Comparison of ENCODE assay signal across 12 cellular contexts in the genomic region with DNA sequence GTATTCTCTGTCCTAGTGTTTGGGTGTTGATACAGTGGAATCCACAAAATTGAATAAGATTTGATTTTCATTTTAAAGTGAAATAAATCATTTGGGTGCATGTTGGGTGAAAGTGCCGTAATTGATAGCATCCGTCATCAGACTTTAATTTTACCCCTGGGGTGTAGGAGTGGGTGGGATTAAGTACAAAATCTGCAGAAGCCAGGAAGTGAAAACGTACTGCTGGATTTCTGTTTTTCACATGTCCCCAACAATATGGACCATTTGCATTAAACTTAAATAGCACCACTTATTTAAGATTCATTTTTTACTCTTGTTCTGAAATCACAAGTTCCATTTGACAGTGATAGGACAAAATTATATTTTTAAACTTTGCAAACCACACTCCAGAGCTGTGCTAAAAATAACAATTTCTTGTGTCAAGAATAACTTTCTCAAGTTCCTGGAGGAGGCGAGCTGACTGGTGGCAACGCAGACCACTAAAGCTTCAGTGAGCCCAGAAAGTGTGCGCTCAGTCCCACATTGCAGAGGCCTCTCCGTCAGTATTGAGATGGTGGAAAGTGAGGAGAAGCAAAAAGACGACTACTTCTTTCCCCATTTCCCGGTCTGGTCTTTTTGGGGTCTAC.
DNase-seq lines count a peak whose midpoint lies in the region; ATAC-seq and TF ChIP-seq lines count a peak whose summit lies in the region.
"Had no signal": no experiment of that assay in that cellular context is flagged by ENCODE, and none has a peak within 500 bp of the region (broad histone marks: within the 10 kb centered on the region; RNA-seq: fewer than 3 reads in every experiment).

No MANE protein-coding gene starts in this region.

- H3K9me2 ChIP-seq in DOHH2 (replicated peaks; ENCODE audit: control insufficient read depth, low read length): no peaks in the 10 kb centered on the region
- H3K9me2 ChIP-seq in GM23338 (ENCODE audit: insufficient read depth): 0 out of 2 replicates have a peak, but pooled peaks cover 5% of the 10 kb centered on the region

- TF ChIP-seq CTCF in DOHH2 (IDR thresholded peaks at IDR 0.05; ENCODE audit: low read depth, low read length, poor library complexity, severe bottlenecking) (no peak), GM23338 (conservative IDR thresholded peaks at IDR 0.05; ENCODE audit: low read depth in 2 of 2) (no peak), ascending aorta (IDR thresholded peaks at IDR 0.05) (no peak), foreskin keratinocyte (conservative IDR thresholded peaks at IDR 0.05) (no peak)

- no peak overlapping the region for H3K14ac ChIP-seq in trophoblast cell (ENCODE audit: low read length)

- no peak overlapping the region for H4K12ac ChIP-seq in trophoblast cell (ENCODE audit: low read depth, low read length)

- ATAC-seq in GM23338: no peak
- no peak for ATAC-seq in esophagus mucosa
- ATAC-seq in foreskin keratinocyte: no peak

- H3K9ac ChIP-seq in trophoblast cell (ENCODE audit: low read length): no peak overlapping the region

- peaks cover 5% of the 10 kb centered on the region; the same call in 1 of the 3 replicates for H3K9me3 Mint-ChIP-seq in GM23338

- H3K4me1 ChIP-seq in DOHH2 (ENCODE audit: control insufficient read depth, low read length) (peaks cover 71% of the 10 kb centered on the region), GM23338 (ENCODE audit: insufficient read depth) (peaks cover 13% of the 10 kb centered on the region), ascending aorta (peaks cover 19 to 51% of the 10 kb centered on the region in 2 donors), trophoblast cell (ENCODE audit: control insufficient read depth in 1 of 2, insufficient read depth in 2 of 2, low read length in 2 of 2) (peaks cover 11 to 16% of the 10 kb centered on the region in 2 experiments), foreskin keratinocyte (peaks cover 8% of the 10 kb centered on the region)

- no peak overlapping the region for H2BK12ac ChIP-seq in trophoblast cell (ENCODE audit: low read length)

- H3K27me3 ChIP-seq in DOHH2 (ENCODE audit: control insufficient read depth, low read length) (no peaks in the 10 kb centered on the region), GM23338 (ENCODE audit: insufficient read depth) (no peaks in the 10 kb centered on the region), ascending aorta (no peaks in the 10 kb centered on the region), trophoblast cell (ENCODE audit: insufficient read depth, low read length) (no peaks in the 10 kb centered on the region), foreskin keratinocyte (no peaks in the 10 kb centered on the region)

- H3K79me2 ChIP-seq in DOHH2 (ENCODE audit: control insufficient read depth, low read length) (peaks cover 95% of the 10 kb centered on the region), GM23338 (replicated peaks; ENCODE audit: insufficient read depth) (peaks cover 100% of the 10 kb centered on the region), trophoblast cell (ENCODE audit: control insufficient read depth, insufficient read depth, low read length, poor library complexity) (no peaks in the 10 kb centered on the region)

- H3K4me1 Mint-ChIP-seq in GM23338: peaks cover 60% of the 10 kb centered on the region

- H2AK5ac ChIP-seq in trophoblast cell (ENCODE audit: low read length): no peak overlapping the region

- H2BK5ac ChIP-seq in trophoblast cell (ENCODE audit: low read depth, low read length, poor library complexity): no peak overlapping the region

- H2AFZ ChIP-seq in GM23338 (no peak overlapping the region), trophoblast cell (ENCODE audit: insufficient read depth, low read length, poor library complexity) (peak overlapping the region; percentile 0)

- H3K4me2 ChIP-seq in DOHH2 (ENCODE audit: low read length) (peak overlapping the region; percentile 97), GM23338 (no peak overlapping the region), trophoblast cell (ENCODE audit: low read length) (no peak overlapping the region)

- H3K4me3 ChIP-seq in DOHH2 (ENCODE audit: low read length) (peak overlapping the region; percentile 89), GM23338 (no peak overlapping the region), ascending aorta (peak overlapping the region in 1 of 2 donors; percentile 59), trophoblast cell (ENCODE audit: low read depth, low read length) (no peak overlapping the region)

- H3K27ac Mint-ChIP-seq in GM23338: no peak overlapping the region
- H3K27ac Mint-ChIP-seq: activated T-helper 2 cell treated with anti-CD3 and anti-CD28 coated beads, Interferon-gamma antibody, Interleukin-2, Interleukin-4, amounts not matched to agents 10 μg/mL and 5 μg/mL and 100 μg/mL, durations not matched to agents 14 hours and 24 hours and 36 hours had no signal

- H4K20me1 ChIP-seq in DOHH2 (ENCODE audit: control insufficient read depth, insufficient read depth, low read depth, low read length) (peaks cover 15% of the 10 kb centered on the region; the same call in 1 of the 2 replicates), GM23338 (replicated peaks; ENCODE audit: insufficient read depth) (peaks cover 57% of the 10 kb centered on the region)

- H4K8ac ChIP-seq in trophoblast cell (ENCODE audit: low read depth, low read length): no peak overlapping the region

- H2BK120ac ChIP-seq in trophoblast cell (ENCODE audit: insufficient read depth, low read length, poor library complexity): no peak overlapping the region

- no peak for DNase-seq in GM23338 (ENCODE audit: low spot score)
- DNase-seq in ascending aorta (ENCODE audit: low spot score in 2 of 2): no peak
- DNase-seq in trophoblast cell: no peak
- no peak for DNase-seq in HUDEP-2 (lab: John Stamatoyannopoulos, UW; ENCODE audit: unreplicated experiment in 76 of 76)
- DNase-seq in HuH-7 (ENCODE audit: low spot score): no peak
- DNase-seq in foreskin keratinocyte: no peak
- DNase-seq: NCI-H524, occipital lobe, WERI-Rb-1 had no signal

- H3K27ac ChIP-seq in DOHH2 (ENCODE audit: low read depth, low read length) (peak overlapping the region; percentile 99), GM23338 (ENCODE audit: low read depth) (peak overlapping the region; percentile 9; the same call in 1 of the 2 replicates), ascending aorta (peak overlapping the region; percentile 86 to 94), trophoblast cell (ENCODE audit: low read depth, low read length) (no peak overlapping the region), foreskin keratinocyte (no peak overlapping the region)
- H3K27ac ChIP-seq: WERI-Rb-1 had no signal

- H3K23ac ChIP-seq in trophoblast cell (ENCODE audit: low read length): no peak overlapping the region

- no peak overlapping the region for H3K4ac ChIP-seq in trophoblast cell (ENCODE audit: low read depth, low read length)

- intact Hi-C loops in ascending aorta (cut with DNase I): loop anchor here (2.0 kb wide), 1 partner anchor 16 kb away; no protein-coding TSS in a partner anchor

- H4K91ac ChIP-seq in trophoblast cell (ENCODE audit: low read depth, low read length): no peak overlapping the region

- H3K27me3 Mint-ChIP-seq in GM23338 (ENCODE audit: insufficient read depth, low read depth, poor library complexity): peaks cover 12% of the 10 kb centered on the region

- H3K18ac ChIP-seq in trophoblast cell (ENCODE audit: low read length): no peak overlapping the region

- H3K36me3 ChIP-seq in DOHH2 (ENCODE audit: control insufficient read depth, low read length) (peaks cover 67% of the 10 kb centered on the region), GM23338 (ENCODE audit: insufficient read depth) (no peaks in the 10 kb centered on the region), ascending aorta (no peaks in the 10 kb centered on the region), trophoblast cell (ENCODE audit: control insufficient read depth in 1 of 2, insufficient read depth in 2 of 2, low read length in 2 of 2) (peaks cover 0 to 3% of the 10 kb centered on the region in 2 experiments)

- H3K79me1 ChIP-seq in trophoblast cell (ENCODE audit: low read length): no peaks in the 10 kb centered on the region

- peaks cover 20% of the 10 kb centered on the region for H3K36me3 Mint-ChIP-seq in GM23338 (ENCODE audit: low read depth)

- peaks cover 30% of the 10 kb centered on the region for H3F3A ChIP-seq in DOHH2 (ENCODE audit: control insufficient read depth, insufficient read depth)
- H3F3A ChIP-seq in GM23338 (replicated peaks; ENCODE audit: low read depth): no peaks in the 10 kb centered on the region

- H3K4me3 Mint-ChIP-seq in GM23338: no peak overlapping the region

- H3K9me3 ChIP-seq in DOHH2 (ENCODE audit: control insufficient read depth, insufficient read depth, low read length): no peaks in the 10 kb centered on the region
- H3K9me3 ChIP-seq in ascending aorta: no peaks in the 10 kb centered on the region
- no peaks in the 10 kb centered on the region for H3K9me3 ChIP-seq in trophoblast cell (ENCODE audit: insufficient read depth, low read depth, low read length)

- WGBS in trophoblast cell (ENCODE audit: extremely low coverage, insufficient coverage, insufficient read length): no CpG with 5 or more reads among the region's 9 CpGs

TF ChIP-seq in GM23338, 12 proteins besides CTCF, POLR2A, EP300 and RAD21 (continues in another document):
- TF ChIP-seq JUNB (IDR thresholded peaks at IDR 0.05; ENCODE audit: unreplicated experiment): no peak
- TF ChIP-seq CREB1 (CRISPR knock-in tag; IDR thresholded peaks at IDR 0.05; ENCODE audit: low read depth): no peak
- no peak for TF ChIP-seq POLR2AphosphoS5 (IDR thresholded peaks at IDR 0.05; ENCODE audit: low read depth)
- TF ChIP-seq, protein P1, sequence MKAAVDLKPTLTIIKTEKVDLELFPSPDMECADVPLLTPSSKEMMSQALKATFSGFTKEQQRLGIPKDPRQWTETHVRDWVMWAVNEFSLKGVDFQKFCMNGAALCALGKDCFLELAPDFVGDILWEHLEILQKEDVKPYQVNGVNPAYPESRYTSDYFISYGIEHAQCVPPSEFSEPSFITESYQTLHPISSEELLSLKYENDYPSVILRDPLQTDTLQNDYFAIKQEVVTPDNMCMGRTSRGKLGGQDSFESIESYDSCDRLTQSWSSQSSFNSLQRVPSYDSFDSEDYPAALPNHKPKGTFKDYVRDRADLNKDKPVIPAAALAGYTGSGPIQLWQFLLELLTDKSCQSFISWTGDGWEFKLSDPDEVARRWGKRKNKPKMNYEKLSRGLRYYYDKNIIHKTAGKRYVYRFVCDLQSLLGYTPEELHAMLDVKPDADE (IDR thresholded peaks at IDR 0.05): no peak
- TF ChIP-seq ZNF331 (CRISPR knock-in tag; IDR thresholded peaks at IDR 0.05; ENCODE audit: low read depth): no peak
- no peak for TF ChIP-seq ZNF114 (CRISPR knock-in tag; IDR thresholded peaks at IDR 0.05)
- no peak for TF ChIP-seq EZH2 (IDR thresholded peaks at IDR 0.05; ENCODE audit: low read depth, unreplicated experiment)
- TF ChIP-seq NANOG (IDR thresholded peaks at IDR 0.05; ENCODE audit: borderline replicate concordance): no peak

Comparison
In these comparisons a context has a peak if more than half of its experiments do, and no peak if none do; other contexts are left out.
1. H3K27ac ChIP-seq: peak in DOHH2 (single experiment), GM23338 (single experiment) and ascending aorta (2 of 2); none in trophoblast cell (single experiment) and foreskin keratinocyte (single experiment).